In the genomic region with DNA sequence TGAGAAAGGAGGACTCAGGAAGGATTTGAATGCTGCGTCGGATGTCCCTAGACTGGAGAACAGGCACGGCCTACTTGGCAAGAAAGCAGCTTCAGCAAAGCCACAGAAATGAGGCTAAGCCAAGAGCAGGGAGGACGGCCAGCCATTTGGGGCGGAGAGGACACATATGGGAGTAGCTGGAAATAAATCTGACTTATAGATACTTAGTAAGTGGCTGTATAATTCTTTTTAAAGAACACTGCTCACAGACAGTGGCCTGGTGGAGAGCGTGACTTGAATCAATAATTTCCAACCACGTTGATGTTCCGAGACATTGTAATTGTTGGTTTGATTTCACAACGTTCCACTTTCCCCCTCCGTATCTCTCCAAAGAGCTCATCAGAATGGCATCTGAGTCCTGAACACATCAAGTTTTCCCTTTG, we compare ENCODE assay signal across 22 cellular contexts.
A peak's percentile ranks its signal among the peaks of the same experiment; 100 is the strongest.
DNase-seq lines count a peak whose midpoint lies in the region; ATAC-seq and TF ChIP-seq lines count a peak whose summit lies in the region.
"Had no signal": no experiment of that assay in that cellular context is flagged by ENCODE, and none has a peak within 500 bp of the region (broad histone marks: within the 10 kb centered on the region; RNA-seq: fewer than 3 reads in every experiment).

No MANE protein-coding gene starts in this region.

- no peaks in the 10 kb centered on the region for H3K36me3 ChIP-seq in suprapubic skin
- H3K36me3 ChIP-seq: BLaER1, tibial nerve had no signal

- ATAC-seq in HG03521 (IDR thresholded peaks at IDR 0.05; ENCODE audit: unreplicated experiment) (no peak), HG03135 (IDR thresholded peaks at IDR 0.05; ENCODE audit: unreplicated experiment) (no peak)
- ATAC-seq: activated T-cell treated with anti-CD3 and anti-CD28 coated beads, Interleukin-2, amount 50 U/mL, for 72 hours; K562; Panc1; stimulated activated naive B cell treated with anti-CD40 and anti-IgM and Interleukin-4, amounts not matched to agents 10 μg/mL and 1 μg/mL and 100 μg/mL, for 72 hours had no signal

- no peak for TF ChIP-seq POLR2A in suprapubic skin (IDR thresholded peaks at IDR 0.05)

- no peaks in the 10 kb centered on the region for H3K27me3 ChIP-seq in suprapubic skin
- H3K27me3 ChIP-seq: BLaER1, tibial nerve had no signal

- H3K9me3 ChIP-seq in suprapubic skin: no peaks in the 10 kb centered on the region
- H3K9me3 ChIP-seq: Caco-2, tibial nerve had no signal

- H3K4me3 ChIP-seq in suprapubic skin: no peak overlapping the region
- H3K4me3 ChIP-seq: BLaER1, K562, tibial nerve had no signal

- WGBS in suprapubic skin: 73% methylated on average over 10 of the region's 10 CpGs

- H3K27ac ChIP-seq in suprapubic skin: peak overlapping the region; percentile 41
- H3K27ac ChIP-seq: BLaER1, tibial nerve had no signal

- no peak for TF ChIP-seq CTCF in suprapubic skin (IDR thresholded peaks at IDR 0.05)

- DNase-seq in GM04504 (ENCODE audit: low read depth): peak; percentile 77
- peak; percentile 55 for DNase-seq in fibroblast of gingiva (ENCODE audit: low read depth)
- DNase-seq in islet precursor cell: peak; percentile 9
- no peak for DNase-seq in suprapubic skin (ENCODE audit: low spot score in 2 of 2)
- DNase-seq in 8988T: no peak
- DNase-seq: activated CD4-positive, alpha-beta T cell treated with anti-CD3 and anti-CD28 coated beads for 4 hours; activated naive CD4-positive, alpha-beta T cell treated with anti-CD3 and anti-CD28 coated beads for 36 hours; activated T-cell treated with anti-CD3 and anti-CD28 coated beads, Interleukin-2, amount 50 U/mL, for 72 hours; Caco-2; cerebellar nuclear complex; HCEC 1CT; midbrain; NCI-H1436; NCI-H510A; NK-92 treated with Interleukin-12 subunit alpha and Interleukin-12 subunit beta, amount 100 ng/mL, for 24 hours; stimulated activated naive B cell treated with anti-CD40 and anti-IgM and Interleukin-4, amounts not matched to agents 10 μg/mL and 1 μg/mL and 100 μg/mL, for 72 hours had no signal

- peaks cover 2% of the 10 kb centered on the region for H3K4me1 ChIP-seq in suprapubic skin
- H3K4me1 ChIP-seq: BLaER1, Caco-2, tibial nerve had no signal

- TF ChIP-seq EP300 in suprapubic skin (IDR thresholded peaks at IDR 0.05): no peak

Comparison
In these comparisons a context has a peak if more than half of its experiments do, and no peak if none do; other contexts are left out.
1. DNase-seq: peak in GM04504 (single experiment), fibroblast of gingiva (single experiment) and islet precursor cell (single experiment); none in suprapubic skin (0 of 2) and 8988T (single experiment).